In the genomic region with DNA sequence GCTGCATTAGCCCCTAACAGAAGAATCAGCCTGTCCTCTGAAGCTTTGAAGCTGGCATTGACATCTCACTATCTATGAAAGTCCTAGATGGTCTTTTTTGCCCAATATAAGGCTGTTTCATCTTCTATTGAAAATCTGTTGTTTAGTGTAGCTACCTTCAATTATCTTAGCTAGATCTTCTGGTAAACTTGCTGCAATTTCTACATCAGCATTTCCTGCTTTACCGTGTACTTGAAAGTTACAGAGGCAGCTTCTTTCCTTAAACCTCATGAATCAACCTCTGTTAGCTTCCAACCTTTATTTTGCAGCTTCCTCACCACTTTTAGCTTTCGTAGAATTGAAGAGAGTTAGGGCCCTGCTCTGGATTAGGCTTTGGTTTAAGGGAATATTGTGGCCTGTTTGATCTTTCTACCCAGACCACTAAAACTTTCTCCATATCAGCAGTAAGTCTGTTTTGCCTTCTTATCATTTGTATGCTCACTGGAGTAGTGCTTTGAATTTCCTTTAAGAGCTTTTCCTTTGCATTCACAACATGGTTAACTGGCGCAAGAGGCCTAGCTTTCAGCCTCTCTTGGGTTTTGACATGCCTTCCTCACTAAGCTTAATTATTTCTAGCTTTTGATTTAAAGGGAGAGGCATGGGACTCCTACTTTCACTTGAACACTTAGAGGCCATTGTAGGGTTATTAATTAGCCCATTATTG, we compare ENCODE assay signal across 10 cellular contexts. TPM values are rescaled to one million over a fixed set of nuclear protein-coding genes. Genes with fewer than 3 reads are reported as not detected.
A peak's percentile ranks its signal among the peaks of the same experiment; 100 is the strongest.
DNase-seq lines count a peak whose midpoint lies in the region; ATAC-seq and TF ChIP-seq lines count a peak whose summit lies in the region.
"Had no signal": no experiment of that assay in that cellular context is flagged by ENCODE, and none has a peak within 500 bp of the region (broad histone marks: within the 10 kb centered on the region; RNA-seq: fewer than 3 reads in every experiment).

No MANE protein-coding gene starts in this region.

- peaks cover 62% of the 10 kb centered on the region for H3K36me3 Mint-ChIP-seq in activated naive CD4-positive, alpha-beta T cell treated with anti-CD3 and anti-CD28 coated beads for 36 hours (ENCODE audit: low read depth)
- H3K36me3 Mint-ChIP-seq in activated T-helper 17 cell treated with anti-CD3 and anti-CD28 coated beads, Interleukin-2, amount 50 U/mL, for 72 hours (ENCODE audit: low read depth), result peaks cover 62% of the 10 kb centered on the region
- H3K36me3 Mint-ChIP-seq in type B pancreatic cell, result peaks cover 39% of the 10 kb centered on the region

- no peak overlapping the region for H2AFZ ChIP-seq in mesenchymal stem cell (ENCODE audit: low read depth, low read length)

- H3K27ac Mint-ChIP-seq in activated naive CD4-positive, alpha-beta T cell treated with anti-CD3 and anti-CD28 coated beads for 36 hours, result peak overlapping the region; percentile 65
- peak overlapping the region; percentile 64 for H3K27ac Mint-ChIP-seq in activated T-helper 17 cell treated with anti-CD3 and anti-CD28 coated beads, Interleukin-2, amount 50 U/mL, for 72 hours
- peak overlapping the region; percentile 81 for H3K27ac Mint-ChIP-seq in type B pancreatic cell

- no peak overlapping the region for H3K27ac ChIP-seq in mesenchymal stem cell (ENCODE audit: low read length, poor library complexity, severe bottlenecking)

- peaks cover 86% of the 10 kb centered on the region for H3K4me1 Mint-ChIP-seq in activated naive CD4-positive, alpha-beta T cell treated with anti-CD3 and anti-CD28 coated beads for 36 hours (ENCODE audit: low read depth)
- peaks cover 37% of the 10 kb centered on the region for H3K4me1 Mint-ChIP-seq in activated T-helper 17 cell treated with anti-CD3 and anti-CD28 coated beads, Interleukin-2, amount 50 U/mL, for 72 hours
- H3K4me1 Mint-ChIP-seq in type B pancreatic cell (ENCODE audit: unreplicated experiment), result peaks cover 28% of the 10 kb centered on the region

- no peak overlapping the region for H2AK5ac ChIP-seq in mesenchymal stem cell (ENCODE audit: low read length, severe bottlenecking)

- peaks cover 27% of the 10 kb centered on the region for H3K79me1 ChIP-seq in mesenchymal stem cell (replicated peaks; ENCODE audit: low read length, poor library complexity, severe bottlenecking)

- H4K91ac ChIP-seq in mesenchymal stem cell (ENCODE audit: low read length), result no peak overlapping the region

- no peak overlapping the region for H3K4me3 ChIP-seq in mesenchymal stem cell (ENCODE audit: insufficient read depth in 1 of 2, low read depth in 1 of 2, low read length in 2 of 2)

- H3K27me3 ChIP-seq in mesenchymal stem cell (ENCODE audit: control insufficient read depth in 1 of 2, insufficient read depth in 1 of 2, low read length in 2 of 2), result no peaks in the 10 kb centered on the region

- H3K9ac ChIP-seq in mesenchymal stem cell (ENCODE audit: low read length), result no peak overlapping the region

- no peak overlapping the region for H3K4me2 ChIP-seq in mesenchymal stem cell (ENCODE audit: low read length, poor library complexity, severe bottlenecking)

- CTCF ChIA-PET in activated naive CD4-positive, alpha-beta T cell treated with anti-CD3 and anti-CD28 coated beads for 36 hours (lab: Charles Lee), result interaction anchor here (0.7 to 1.2 kb wide), 4 partner anchors 8 to 143 kb away, joined by 3 to 5 read pairs (median 4); no protein-coding TSS in a partner anchor

- peaks cover 0 to 26% of the 10 kb centered on the region in 2 experiments for H3K36me3 ChIP-seq in mesenchymal stem cell (ENCODE audit: control insufficient read depth in 1 of 2, insufficient read depth in 2 of 2, low read depth in 1 of 2, low read length in 2 of 2)

- no peak overlapping the region for H3K14ac ChIP-seq in mesenchymal stem cell (ENCODE audit: low read length in 2 of 2)

- peak overlapping the region in 1 of 2 experiments; percentile 43 for H3K18ac ChIP-seq in mesenchymal stem cell (ENCODE audit: low read depth in 1 of 2, low read length in 2 of 2)

- intact Hi-C loops in activated naive CD4-positive, alpha-beta T cell treated with anti-CD3 and anti-CD28 coated beads for 36 hours (cut with micrococcal nuclease), result loop anchor here (2.0 kb wide), 1 partner anchor 13 kb away; no protein-coding TSS in a partner anchor

- no peak overlapping the region for H2BK12ac ChIP-seq in mesenchymal stem cell (ENCODE audit: low read length in 2 of 2)

- H3K4ac ChIP-seq in mesenchymal stem cell (ENCODE audit: low read depth in 1 of 2, low read length in 2 of 2), result no peak overlapping the region

- H3K9me3 ChIP-seq in mesenchymal stem cell (ENCODE audit: control insufficient read depth, low read length), result no peaks in the 10 kb centered on the region

- no peak overlapping the region for H4K8ac ChIP-seq in mesenchymal stem cell (ENCODE audit: low read length)

- no peak for TF ChIP-seq CTCF in type B pancreatic cell (conservative IDR thresholded peaks at IDR 0.05)

- H3K4me3 Mint-ChIP-seq in activated naive CD4-positive, alpha-beta T cell treated with anti-CD3 and anti-CD28 coated beads for 36 hours, result no peak overlapping the region
- H3K4me3 Mint-ChIP-seq in activated T-helper 17 cell treated with anti-CD3 and anti-CD28 coated beads, Interleukin-2, amount 50 U/mL, for 72 hours, result peak overlapping the region; percentile 46
- peak overlapping the region; percentile 64 for H3K4me3 Mint-ChIP-seq in type B pancreatic cell

- no peak overlapping the region for H3K23ac ChIP-seq in mesenchymal stem cell (ENCODE audit: low read length in 2 of 2)

- 58% methylated on average over 2 of the region's 3 CpGs for WGBS in mesenchymal stem cell

- H3K27me3 Mint-ChIP-seq in activated naive CD4-positive, alpha-beta T cell treated with anti-CD3 and anti-CD28 coated beads for 36 hours (ENCODE audit: low read depth), result no peaks in the 10 kb centered on the region
- H3K27me3 Mint-ChIP-seq in activated T-helper 17 cell treated with anti-CD3 and anti-CD28 coated beads, Interleukin-2, amount 50 U/mL, for 72 hours, result no peaks in the 10 kb centered on the region
- no peaks in the 10 kb centered on the region for H3K27me3 Mint-ChIP-seq in type B pancreatic cell

- no peak overlapping the region for H2BK5ac ChIP-seq in mesenchymal stem cell (ENCODE audit: low read depth, low read length, poor library complexity, severe bottlenecking)

- DNase-seq in activated naive CD4-positive, alpha-beta T cell treated with anti-CD3 and anti-CD28 coated beads for 36 hours, result no peak
- no peak for DNase-seq in activated naive CD4-positive, alpha-beta T cell (lab: John Stamatoyannopoulos, UW)
- DNase-seq in mesenchymal stem cell (peak; percentile 18), type B pancreatic cell (ENCODE audit: extremely low spot score, unreplicated experiment) (no peak), EL (no peak)
- no peak for DNase-seq in effector CD8-positive, alpha-beta T cell (lab: John Stamatoyannopoulos, UW)
- DNase-seq in activated effector memory CD4-positive, alpha-beta T cell treated with Interleukin-2 at 50 U/mL for 16 hours, result no peak
- DNase-seq: DND-41, MV-4-11 had no signal

- no peaks in the 10 kb centered on the region for H3K9me3 Mint-ChIP-seq in activated naive CD4-positive, alpha-beta T cell treated with anti-CD3 and anti-CD28 coated beads for 36 hours
- H3K9me3 Mint-ChIP-seq in activated T-helper 17 cell treated with anti-CD3 and anti-CD28 coated beads, Interleukin-2, amount 50 U/mL, for 72 hours, result peaks cover 4% of the 10 kb centered on the region
- H3K9me3 Mint-ChIP-seq in type B pancreatic cell, result peaks cover 9% of the 10 kb centered on the region

- H2BK15ac ChIP-seq in mesenchymal stem cell (ENCODE audit: low read depth, poor library complexity, severe bottlenecking), result no peak overlapping the region

- ATAC-seq in activated T-helper 17 cell treated with anti-CD3 and anti-CD28 coated beads, Interleukin-2, amount 50 U/mL, for 72 hours (replicated peaks), result no peak

- peaks cover 1% of the 10 kb centered on the region for H3K4me1 ChIP-seq in mesenchymal stem cell (ENCODE audit: control insufficient read depth, insufficient read depth, low read depth, low read length)

- H2BK120ac ChIP-seq in mesenchymal stem cell (ENCODE audit: low read depth, low read length), result peak overlapping the region; percentile 19

RNA-seq across cellular contexts. Expression of a gene that starts 32.5 kb away (rescaled TPM):
- 10 to 100 TPM; 86.3 to 87.1 TPM for total RNA-seq in activated naive CD4-positive, alpha-beta T cell treated with anti-CD3 and anti-CD28 coated beads for 36 hours
- total RNA-seq in activated T-helper 17 cell treated with anti-CD3 and anti-CD28 coated beads, Interleukin-2, amount 50 U/mL, for 72 hours, result 10 to 100 TPM; 65.5 to 93.8 TPM
- 61.5 TPM for polyA plus RNA-seq in mesenchymal stem cell (2013, experiment 1 of 2)
- polyA plus RNA-seq in mesenchymal stem cell (2013, experiment 2 of 2), result 57.0 TPM
- 36.9 and 55.2 TPM in 2 replicates for total RNA-seq in type B pancreatic cell (ENCODE audit: low replicate concordance)
